Comparison of ENCODE assay signal across 1 cellular context in genomic region chr9:123268950-123269302, GRCh38.
TF ChIP-seq lines count a peak whose summit lies in the region.

No MANE protein-coding gene starts in this region.

TF ChIP-seq in HepG2, 621 proteins besides CTCF, POLR2A, EP300 and RAD21 (continued from another document and continues in another):
- TF ChIP-seq ZHX2 (IDR thresholded peaks at IDR 0.05; ENCODE audit: low read depth) (no peak), ZHX2 (CRISPR knock-in tag; IDR thresholded peaks at IDR 0.05; ENCODE audit: borderline replicate concordance) (0 out of 2 replicates have a peak, but pooled peaks have one; percentile 14), POLR2AphosphoS2 (IDR thresholded peaks at IDR 0.05; ENCODE audit: low read depth, low read length) (no peak), SMC3 (IDR thresholded peaks at IDR 0.05; ENCODE audit: low read length) (no peak), MLXIP (CRISPR knock-in tag; IDR thresholded peaks at IDR 0.05; ENCODE audit: borderline replicate concordance) (no peak), TERF1 (CRISPR knock-in tag; IDR thresholded peaks at IDR 0.05) (no peak), BRD4 (CRISPR knock-in tag; IDR thresholded peaks at IDR 0.05) (no peak), ZNF580 (CRISPR knock-in tag; IDR thresholded peaks at IDR 0.05; ENCODE audit: borderline replicate concordance, low read depth) (no peak), MED1 (CRISPR knock-in tag; IDR thresholded peaks at IDR 0.05) (no peak; the same call in 1 of the 2 replicates), SETDB1 (CRISPR knock-in tag; IDR thresholded peaks at IDR 0.05; ENCODE audit: borderline replicate concordance) (no peak), ZNF615 (CRISPR knock-in tag; IDR thresholded peaks at IDR 0.05; ENCODE audit: borderline replicate concordance) (no peak), ZGPAT (CRISPR knock-in tag; IDR thresholded peaks at IDR 0.05) (0 out of 2 replicates have a peak, but pooled peaks have one; percentile 34), KDM5A (IDR thresholded peaks at IDR 0.05; ENCODE audit: borderline replicate concordance, low read length) (no peak), ZMYM3 (CRISPR knock-in tag; IDR thresholded peaks at IDR 0.05) (peak; percentile 50; the same call in 1 of the 2 replicates), ZUFSP (CRISPR knock-in tag; IDR thresholded peaks at IDR 0.05; ENCODE audit: borderline replicate concordance) (no peak), ZNF280D (CRISPR knock-in tag; IDR thresholded peaks at IDR 0.05) (0 out of 2 replicates have a peak, but pooled peaks have one; percentile 19), MXD4 (CRISPR knock-in tag; IDR thresholded peaks at IDR 0.05) (0 out of 2 replicates have a peak, but pooled peaks have one; percentile 6), ZNF687 (CRISPR knock-in tag; IDR thresholded peaks at IDR 0.05) (peak; percentile 55), MIXL1 (CRISPR knock-in tag; IDR thresholded peaks at IDR 0.05) (no peak), ZMYM4 (CRISPR knock-in tag; IDR thresholded peaks at IDR 0.05) (no peak; the same call in 1 of the 2 replicates), HMG20A (CRISPR knock-in tag; IDR thresholded peaks at IDR 0.05; ENCODE audit: borderline replicate concordance) (no peak), MNT (IDR thresholded peaks at IDR 0.05) (no peak), RXRB (CRISPR knock-in tag; IDR thresholded peaks at IDR 0.05; ENCODE audit: borderline replicate concordance) (peak; percentile 4; the same call in 1 of the 2 replicates), PHF21A (CRISPR knock-in tag; IDR thresholded peaks at IDR 0.05) (peak; percentile 52), TFE3 (CRISPR knock-in tag; IDR thresholded peaks at IDR 0.05) (no peak), PHF8 (CRISPR knock-in tag; IDR thresholded peaks at IDR 0.05) (no peak; the same call in 1 of the 2 replicates)
